In the genomic region with DNA sequence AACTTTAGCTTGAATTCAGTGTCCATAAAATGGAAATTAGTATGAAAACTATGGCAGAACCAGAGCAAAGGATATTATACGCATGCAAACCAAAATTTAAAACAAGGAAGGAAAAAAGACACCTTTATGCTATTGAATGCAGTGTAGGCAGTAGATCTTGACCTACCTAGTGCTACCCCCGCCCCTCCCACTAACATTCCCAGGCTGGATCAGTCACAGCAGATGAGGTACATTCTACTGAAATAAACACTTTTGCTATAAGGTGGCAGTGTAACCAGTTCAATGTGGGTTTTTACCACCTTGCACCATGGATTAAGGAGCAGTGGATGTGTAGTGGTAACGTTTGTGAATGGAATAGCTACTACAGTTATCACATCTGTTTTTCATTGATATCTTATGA, we compare ENCODE assay signal across 27 cellular contexts.
"Had no signal": no experiment of that assay in that cellular context is flagged by ENCODE, and none has a peak within 500 bp of the region (broad histone marks: within the 10 kb centered on the region; RNA-seq: fewer than 3 reads in every experiment).

No MANE protein-coding gene starts in this region.

- H3K27ac ChIP-seq: left ventricle myocardium inferior, neural progenitor cell, neutrophil, parathyroid adenoma, psoas muscle, right atrium auricular region, right lobe of liver, tibial nerve, vagina had no signal

- H3K27me3 Mint-ChIP-seq: naive B cell; stimulated activated memory B cell treated with anti-CD40 and anti-IgM and Interleukin-4, amounts not matched to agents 10 μg/mL and 1 μg/mL and 100 μg/mL, for 72 hours; stimulated activated naive CD8-positive, alpha-beta T cell treated with anti-CD3 and anti-CD28 coated beads, Interleukin-15, amount 100 ng/mL, for 72 hours; type B pancreatic cell had no signal

- H2AFZ ChIP-seq: neural progenitor cell, parathyroid adenoma had no signal

- H3K36me3 Mint-ChIP-seq: mesothelial cell of epicardium; naive B cell; natural killer cell; stimulated activated memory B cell treated with anti-CD40 and anti-IgM and Interleukin-4, amounts not matched to agents 10 μg/mL and 1 μg/mL and 100 μg/mL, for 72 hours; type B pancreatic cell had no signal

- H3K4me1 Mint-ChIP-seq: mesothelial cell of epicardium; naive B cell; natural killer cell; nephron progenitor cell; neural progenitor cell; stimulated activated memory B cell treated with anti-CD40 and anti-IgM and Interleukin-4, amounts not matched to agents 10 μg/mL and 1 μg/mL and 100 μg/mL, for 72 hours; stimulated activated naive CD8-positive, alpha-beta T cell treated with anti-CD3 and anti-CD28 coated beads, Interleukin-15, amount 100 ng/mL, for 72 hours had no signal

- H3K9me3 Mint-ChIP-seq: mesothelial cell of epicardium; naive B cell; natural killer cell; nephron progenitor cell; neural progenitor cell; stimulated activated memory B cell treated with anti-CD40 and anti-IgM and Interleukin-4, amounts not matched to agents 10 μg/mL and 1 μg/mL and 100 μg/mL, for 72 hours; stimulated activated naive CD8-positive, alpha-beta T cell treated with anti-CD3 and anti-CD28 coated beads, Interleukin-15, amount 100 ng/mL, for 72 hours; type B pancreatic cell had no signal

- H3K4me1 ChIP-seq: left ventricle myocardium inferior, neural progenitor cell, parathyroid adenoma, psoas muscle, right atrium auricular region, right lobe of liver, tibial nerve, vagina had no signal

- H3K79me2 ChIP-seq: parathyroid adenoma had no signal

- H3K27me3 ChIP-seq: neural progenitor cell, neutrophil, right atrium auricular region, right lobe of liver, tibial nerve, vagina had no signal

- DNase-seq: islet precursor cell; left ventricle myocardium inferior; mesendoderm; naive B cell; natural killer cell; nephron progenitor cell; occipital lobe; psoas muscle; right lobe of liver; stimulated activated CD4-positive, alpha-beta T cell treated with anti-CD3 and anti-CD28 coated beads, Interleukin-1b, Interleukin-23, amount 100 ng/mL, for 48 hours; stimulated activated CD4-positive, alpha-beta T cell treated with anti-CD3 and anti-CD28 coated beads, Interleukin-2, amount 100 ng/mL, for 48 hours; stimulated activated CD4-positive, alpha-beta T cell treated with anti-CD3 and anti-CD28 coated beads, Interleukin-4, amount 100 ng/mL, for 4 hours; stimulated activated CD8-positive, alpha-beta memory T cell treated with anti-CD3 and anti-CD28 coated beads, Interleukin-4, amount 100 ng/mL, for 48 hours; stimulated activated naive CD4-positive, alpha-beta T cell treated with Interleukin-2 at 50 U/mL for 16 hours; stimulated activated naive CD8-positive, alpha-beta T cell treated with anti-CD3 and anti-CD28 coated beads, Interleukin-15, amount 100 ng/mL, for 72 hours; substantia nigra had no signal

- H3K27ac Mint-ChIP-seq: mesothelial cell of epicardium; natural killer cell; nephron progenitor cell; neural progenitor cell; stimulated activated memory B cell treated with anti-CD40 and anti-IgM and Interleukin-4, amounts not matched to agents 10 μg/mL and 1 μg/mL and 100 μg/mL, for 72 hours; stimulated activated naive CD8-positive, alpha-beta T cell treated with anti-CD3 and anti-CD28 coated beads, Interleukin-15, amount 100 ng/mL, for 72 hours; type B pancreatic cell had no signal

- H3K36me3 ChIP-seq: left ventricle myocardium inferior, neural progenitor cell, neutrophil, right atrium auricular region, right lobe of liver, vagina had no signal

- H3K4me3 ChIP-seq: left ventricle myocardium inferior, lung, neural progenitor cell, psoas muscle, right atrium auricular region, right lobe of liver, smooth muscle cell, tibial nerve, vagina had no signal

- ATAC-seq: natural killer cell; psoas muscle; right lobe of liver; stimulated activated memory B cell treated with anti-CD40 and anti-IgM and Interleukin-4, amounts not matched to agents 10 μg/mL and 1 μg/mL and 100 μg/mL, for 72 hours; stimulated activated naive CD8-positive, alpha-beta T cell treated with anti-CD3 and anti-CD28 coated beads, Interleukin-15, amount 100 ng/mL, for 72 hours had no signal

- H3K4me2 ChIP-seq: neural progenitor cell, smooth muscle cell had no signal

- H3K4me3 Mint-ChIP-seq: mesothelial cell of epicardium; naive B cell; natural killer cell; nephron progenitor cell; neural progenitor cell; stimulated activated memory B cell treated with anti-CD40 and anti-IgM and Interleukin-4, amounts not matched to agents 10 μg/mL and 1 μg/mL and 100 μg/mL, for 72 hours; stimulated activated naive CD8-positive, alpha-beta T cell treated with anti-CD3 and anti-CD28 coated beads, Interleukin-15, amount 100 ng/mL, for 72 hours; type B pancreatic cell had no signal
